ENCODE assay signal across 27 cellular contexts in the genomic region with DNA sequence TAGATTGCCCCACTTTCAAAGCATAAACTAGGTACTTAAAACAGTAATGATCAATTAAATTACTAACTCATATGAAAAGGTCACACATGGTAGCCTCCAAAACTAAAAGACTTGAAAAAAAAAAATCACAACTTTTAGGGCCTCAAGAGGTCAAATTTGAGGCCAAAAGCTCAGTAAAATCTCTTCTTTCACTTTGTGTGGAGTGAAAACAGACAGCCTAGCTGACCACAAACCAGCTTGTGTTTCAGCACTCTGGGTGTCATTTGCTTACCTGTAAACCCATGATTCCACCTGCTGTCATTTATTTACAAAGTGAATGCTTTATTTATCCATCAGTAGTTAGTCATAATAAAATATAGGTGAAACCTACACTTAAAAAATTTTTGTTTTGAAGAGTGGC. TPM values are rescaled to one million over a fixed set of nuclear protein-coding genes. Genes with fewer than 3 reads are reported as not detected.
DNase-seq lines count a peak whose midpoint lies in the region; ATAC-seq and TF ChIP-seq lines count a peak whose summit lies in the region.
"Had no signal": no experiment of that assay in that cellular context is flagged by ENCODE, and none has a peak within 500 bp of the region (broad histone marks: within the 10 kb centered on the region; RNA-seq: fewer than 3 reads in every experiment).

No MANE protein-coding gene starts in this region.

- TF ChIP-seq POLR2A in thyroid gland (IDR thresholded peaks at IDR 0.05), result no peak
- no peak for TF ChIP-seq POLR2A in ovary (IDR thresholded peaks at IDR 0.05)

- H3K27ac Mint-ChIP-seq in activated naive CD8-positive, alpha-beta T cell treated with anti-CD3 and anti-CD28 coated beads, Interleukin-2, amount 50 U/mL, for 24 hours, result no peak overlapping the region
- H3K27ac Mint-ChIP-seq: CD14-positive monocyte, nephron progenitor cell had no signal

- intact Hi-C loops in thyroid gland (cut with DNase I), result no loop called here
- intact Hi-C loops in ovary (cut with DNase I), result no loop called here

- CTCF ChIA-PET in GM10248 (lab: Yijun Ruan, JAX), result interaction anchor here (1.0 to 1.9 kb wide), 5 partner anchors 10 to 197 kb away, joined by 3 to 7 read pairs (median 5); a partner anchor contains a TSS

- peaks cover 25% of the 10 kb centered on the region for H3K4me1 Mint-ChIP-seq in activated naive CD8-positive, alpha-beta T cell treated with anti-CD3 and anti-CD28 coated beads, Interleukin-2, amount 50 U/mL, for 24 hours

- no peak overlapping the region for H3K9ac ChIP-seq in BLaER1
- H3K9ac ChIP-seq: parathyroid adenoma had no signal

- TF ChIP-seq EP300 in ovary (IDR thresholded peaks at IDR 0.05), result no peak

- H3K27ac ChIP-seq in BLaER1 (no peak overlapping the region), thyroid gland (no peak overlapping the region), ovary (no peak overlapping the region)
- H3K27ac ChIP-seq: colonic mucosa, parathyroid adenoma, PC-9, upper lobe of left lung had no signal

- peaks cover 2% of the 10 kb centered on the region for H3K27me3 Mint-ChIP-seq in activated naive CD8-positive, alpha-beta T cell treated with anti-CD3 and anti-CD28 coated beads, Interleukin-2, amount 50 U/mL, for 24 hours

- no peaks in the 10 kb centered on the region for H4K20me1 ChIP-seq in BLaER1

- H3K9me3 ChIP-seq in BLaER1 (peaks cover 6% of the 10 kb centered on the region; the same call in 1 of the 2 replicates), thyroid gland (no peaks in the 10 kb centered on the region), ovary (no peaks in the 10 kb centered on the region)
- H3K9me3 ChIP-seq: colonic mucosa, upper lobe of left lung had no signal

- TF ChIP-seq CTCF in GM10248 (IDR thresholded peaks at IDR 0.05; ENCODE audit: control extremely low read depth, extremely low read depth, low read depth, missing control alignments), result no peak
- TF ChIP-seq CTCF in thyroid gland (IDR thresholded peaks at IDR 0.05), result no peak
- TF ChIP-seq CTCF in ovary (IDR thresholded peaks at IDR 0.05), result no peak

- peak overlapping the region; percentile 9 for H3K4me3 Mint-ChIP-seq in activated naive CD8-positive, alpha-beta T cell treated with anti-CD3 and anti-CD28 coated beads, Interleukin-2, amount 50 U/mL, for 24 hours
- H3K4me3 Mint-ChIP-seq: CD14-positive monocyte had no signal

- DNase-seq in GM10248 (ENCODE audit: extremely low spot score) (peak; percentile 36), thyroid gland (no peak), ovary (no peak)
- DNase-seq in activated naive CD8-positive, alpha-beta T cell treated with anti-CD3 and anti-CD28 coated beads, Interleukin-2, amount 50 U/mL, for 24 hours, result no peak
- DNase-seq: activated CD4-positive, alpha-beta T cell treated with anti-CD3 and anti-CD28 coated beads for 1 hour; activated effector memory CD4-positive, alpha-beta T cell treated with Interleukin-2 at 50 U/mL for 16 hours; colonic mucosa; DMS79 treated with DMSO at 0.1 percent for 48 hours; effector CD8-positive, alpha-beta T cell; GDM1; immature natural killer cell; IMR-90; left cardiac atrium; mammary epithelial cell; NCI-H446 treated with DMSO at 0.1 percent for 48 hours; NCI-H82; nephron progenitor cell; PC-9; small intestine; stimulated activated naive CD4-positive, alpha-beta T cell; upper lobe of left lung had no signal

- peak overlapping the region; percentile 92 for H3K4me2 ChIP-seq in BLaER1

- ATAC-seq in HG03175 (IDR thresholded peaks at IDR 0.05; ENCODE audit: unreplicated experiment), result peak; percentile 20
- ATAC-seq in activated naive CD8-positive, alpha-beta T cell treated with anti-CD3 and anti-CD28 coated beads, Interleukin-2, amount 50 U/mL, for 24 hours, result no peak
- no peak for ATAC-seq in HG03378 (IDR thresholded peaks at IDR 0.05; ENCODE audit: unreplicated experiment)
- ATAC-seq: left cardiac atrium had no signal

- peaks cover 49% of the 10 kb centered on the region for H3K4me1 ChIP-seq in BLaER1
- peaks cover 21 to 22% of the 10 kb centered on the region in 2 donors for H3K4me1 ChIP-seq in thyroid gland
- no peaks in the 10 kb centered on the region for H3K4me1 ChIP-seq in ovary (ENCODE audit: insufficient read depth)
- H3K4me1 ChIP-seq: colonic mucosa, parathyroid adenoma had no signal

- H3K9me3 Mint-ChIP-seq in activated naive CD8-positive, alpha-beta T cell treated with anti-CD3 and anti-CD28 coated beads, Interleukin-2, amount 50 U/mL, for 24 hours, result no peaks in the 10 kb centered on the region
- H3K9me3 Mint-ChIP-seq: CD14-positive monocyte, immature natural killer cell had no signal

- H3K4me3 ChIP-seq in BLaER1 (no peak overlapping the region), thyroid gland (replicated peaks in 1 of 3) (no peak overlapping the region), ovary (no peak overlapping the region)
- H3K4me3 ChIP-seq: colonic mucosa, PC-9, upper lobe of left lung had no signal

- H3K36me3 ChIP-seq in BLaER1 (no peaks in the 10 kb centered on the region), thyroid gland (no peaks in the 10 kb centered on the region), ovary (no peaks in the 10 kb centered on the region)
- H3K36me3 ChIP-seq: colonic mucosa, upper lobe of left lung had no signal

- H3K27me3 ChIP-seq in BLaER1, result no peaks in the 10 kb centered on the region
- H3K27me3 ChIP-seq in thyroid gland, result no peaks in the 10 kb centered on the region
- no peaks in the 10 kb centered on the region for H3K27me3 ChIP-seq in ovary
- H3K27me3 ChIP-seq: colonic mucosa, upper lobe of left lung had no signal

- H3K36me3 Mint-ChIP-seq in activated naive CD8-positive, alpha-beta T cell treated with anti-CD3 and anti-CD28 coated beads, Interleukin-2, amount 50 U/mL, for 24 hours (ENCODE audit: low read depth), result no peaks in the 10 kb centered on the region
- H3K36me3 Mint-ChIP-seq: CD14-positive monocyte, immature natural killer cell had no signal

- POLR2A ChIA-PET in GM10248 (lab: Yijun Ruan, JAX), result interaction anchor here (1.1 kb wide), 1 partner anchor 146 kb away, joined by 3 read pairs; a partner anchor contains a TSS

RNA-seq across cellular contexts. Expression of a gene that starts 34.0 kb away (rescaled TPM):
- 1,000 to 10,000 TPM; 2,457 to 5,038 (median 3,494) TPM for total RNA-seq in thyroid gland
- 100 to 1,000 TPM; 330 to 852 (median 669) TPM for total RNA-seq in ovary
- 1,000 to 10,000 TPM in 1 of 2 donors, 100 to 1,000 TPM in 1; 731 to 1,311 TPM for polyA plus RNA-seq in ovary

RNA-seq across cellular contexts. Expression of a gene that starts 35.8 kb away (rescaled TPM):
- total RNA-seq in thyroid gland (1 to 10 TPM in 2 of 4 donors, under 1 TPM in 2; 0.42 to 1.9 (median 1.1) TPM), ovary (under 1 TPM in 5 of 7 donors, not detected in 2; 0.12 to 0.37 (median 0.18) TPM)
- polyA plus RNA-seq in ovary, result under 1 TPM; 0.10 to 0.22 TPM
- total RNA-seq: glomerular endothelial cell had no signal
- polyA plus RNA-seq: CD14-positive monocyte, immature natural killer cell had no signal
